ENCODE assay signal across 8 cellular contexts in the genomic region with DNA sequence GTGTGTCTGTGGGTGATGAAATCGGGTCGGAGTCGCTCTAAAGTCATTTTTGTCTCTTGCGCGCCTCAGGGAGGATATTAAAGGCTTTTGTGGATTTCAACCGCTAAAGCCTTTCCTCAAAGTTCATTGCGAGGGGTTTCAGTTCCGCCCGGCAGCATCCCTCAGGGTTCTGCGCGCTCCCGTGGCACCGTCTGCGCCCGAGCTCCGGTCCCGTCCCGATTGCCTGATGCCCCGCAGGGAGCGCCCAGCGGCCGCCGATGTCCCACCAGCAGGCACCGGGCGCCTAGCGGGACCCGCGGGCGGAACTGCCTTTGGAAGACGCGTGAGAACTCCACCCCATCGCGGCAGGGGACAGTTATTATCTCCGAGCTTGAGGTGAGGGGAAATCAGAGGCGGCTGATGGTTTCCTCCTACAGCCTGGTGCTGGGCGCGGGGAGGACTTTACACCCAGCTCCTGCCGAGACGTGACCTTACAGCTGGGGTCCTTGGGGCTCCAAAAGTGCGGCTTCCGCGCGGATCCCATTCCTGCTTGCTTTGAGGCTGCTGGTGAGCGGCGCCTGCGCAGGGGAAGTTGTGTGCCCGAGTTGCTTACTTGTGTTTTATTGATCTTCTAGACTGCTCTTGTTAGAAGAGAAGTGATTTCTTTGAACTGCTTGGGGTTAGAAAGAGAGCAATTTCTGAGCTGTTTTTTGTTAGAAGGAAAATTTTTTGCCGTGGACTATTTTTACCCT. TPM values are rescaled to one million over a fixed set of nuclear protein-coding genes. Genes with fewer than 3 reads are reported as not detected.
DNase-seq lines count a peak whose midpoint lies in the region; TF ChIP-seq lines count a peak whose summit lies in the region.

No MANE protein-coding gene starts in this region.

- H3K27me3 Mint-ChIP-seq in activated CD4-positive, alpha-beta T cell treated with anti-CD3 and anti-CD28 coated beads, Interleukin-2, amount 10 ng/mL, durations not matched to agents 24 days and 14 days, result peaks cover 93% of the 10 kb centered on the region
- peaks cover 94% of the 10 kb centered on the region for H3K27me3 Mint-ChIP-seq in progenitor cell of endocrine pancreas

- DNase-seq in activated CD4-positive, alpha-beta T cell treated with anti-CD3 and anti-CD28 coated beads, Interleukin-2, amount 10 ng/mL, durations not matched to agents 24 days and 14 days, result peak; percentile 78
- DNase-seq in activated CD4-positive, alpha-beta T cell treated with anti-CD3 and anti-CD28 coated beads for 4 hours, result no peak
- DNase-seq in NOMO-1 treated with dmso at 0.1 percent for 144 hours (lab: John Stamatoyannopoulos, UW; ENCODE audit: unreplicated experiment) (peak; percentile 23), progenitor cell of endocrine pancreas (ENCODE audit: low spot score, unreplicated experiment) (peak; percentile 25), SHP77 treated with DMSO at 0.1 percent for 48 hours (lab: John Stamatoyannopoulos, UW) (no peak), amniotic stem cell (lab: John Stamatoyannopoulos, UW) (no peak)
- no peak for DNase-seq in stimulated activated CD4-positive, alpha-beta T cell treated with anti-CD3 and anti-CD28 coated beads, Interleukin-2, amount 100 ng/mL, for 48 hours

- peak overlapping the region; percentile 87 for H3K4me3 Mint-ChIP-seq in activated CD4-positive, alpha-beta T cell treated with anti-CD3 and anti-CD28 coated beads, Interleukin-2, amount 10 ng/mL, durations not matched to agents 24 days and 14 days
- peak overlapping the region; percentile 68 for H3K4me3 Mint-ChIP-seq in progenitor cell of endocrine pancreas (ENCODE audit: low read depth)

- H3K9me3 ChIP-seq in ectodermal cell (ENCODE audit: control insufficient read depth, low read length), result no peaks in the 10 kb centered on the region

- intact Hi-C loops in activated CD4-positive, alpha-beta T cell treated with anti-CD3 and anti-CD28 coated beads, Interleukin-2, amount 10 ng/mL, durations not matched to agents 24 days and 14 days (cut with micrococcal nuclease), result loop anchor here (1.0 to 2.0 kb wide), 3 partner anchors 10 to 52 kb away; no protein-coding TSS in a partner anchor

- peaks cover 100% of the 10 kb centered on the region for H3K27me3 ChIP-seq in ectodermal cell (ENCODE audit: control insufficient read depth, insufficient read depth, low read length, poor library complexity, severe bottlenecking)

- H3K9me3 Mint-ChIP-seq in activated CD4-positive, alpha-beta T cell treated with anti-CD3 and anti-CD28 coated beads, Interleukin-2, amount 10 ng/mL, durations not matched to agents 24 days and 14 days, result peaks cover 11% of the 10 kb centered on the region
- no peaks in the 10 kb centered on the region for H3K9me3 Mint-ChIP-seq in progenitor cell of endocrine pancreas (ENCODE audit: low read depth)

- WGBS in ectodermal cell, 2 experiments, result 1% methylated on average over 47 of the region's 48 CpGs

- peaks cover 37% of the 10 kb centered on the region for H3K4me1 Mint-ChIP-seq in activated CD4-positive, alpha-beta T cell treated with anti-CD3 and anti-CD28 coated beads, Interleukin-2, amount 10 ng/mL, durations not matched to agents 24 days and 14 days
- peaks cover 10% of the 10 kb centered on the region for H3K4me1 Mint-ChIP-seq in progenitor cell of endocrine pancreas (ENCODE audit: low read depth)

- TF ChIP-seq CTCF in progenitor cell of endocrine pancreas (IDR thresholded peaks at IDR 0.05; ENCODE audit: unreplicated experiment), result no peak

- H3K4me1 ChIP-seq in ectodermal cell (ENCODE audit: control insufficient read depth, insufficient read depth, low read length), result peaks cover 9% of the 10 kb centered on the region

- peak overlapping the region; percentile 54 for H3K27ac Mint-ChIP-seq in activated CD4-positive, alpha-beta T cell treated with anti-CD3 and anti-CD28 coated beads, Interleukin-2, amount 10 ng/mL, durations not matched to agents 24 days and 14 days
- H3K27ac Mint-ChIP-seq in progenitor cell of endocrine pancreas, result peak overlapping the region; percentile 11

- peak overlapping the region; percentile 14 for H3K4me3 ChIP-seq in ectodermal cell (ENCODE audit: insufficient read depth, low read depth, low read length)

- peaks cover 9% of the 10 kb centered on the region for H3K36me3 Mint-ChIP-seq in activated CD4-positive, alpha-beta T cell treated with anti-CD3 and anti-CD28 coated beads, Interleukin-2, amount 10 ng/mL, durations not matched to agents 24 days and 14 days (ENCODE audit: low read depth)
- H3K36me3 Mint-ChIP-seq in progenitor cell of endocrine pancreas (ENCODE audit: insufficient read depth), result peaks cover 2% of the 10 kb centered on the region

- no peaks in the 10 kb centered on the region for H3K36me3 ChIP-seq in ectodermal cell (ENCODE audit: control insufficient read depth, insufficient read depth, low read length)

- no peak overlapping the region for H3K27ac ChIP-seq in ectodermal cell (ENCODE audit: insufficient read depth, low read depth, low read length, poor library complexity, severe bottlenecking)

RNA-seq across cellular contexts. Expression of a gene that starts 27.1 kb away (rescaled TPM):
- total RNA-seq in activated CD4-positive, alpha-beta T cell treated with anti-CD3 and anti-CD28 coated beads, Interleukin-2, amount 10 ng/mL, durations not matched to agents 24 days and 14 days, result 0.49 and 0.76 TPM in 2 replicates
- 2.1 TPM for polyA plus RNA-seq in ectodermal cell (2013, experiment 1 of 4)
- 1.4 TPM for polyA plus RNA-seq in ectodermal cell (2013, experiment 2 of 4)
- polyA plus RNA-seq in ectodermal cell (2013, experiment 3 of 4), result 2.0 TPM
- polyA plus RNA-seq in ectodermal cell (2013, experiment 4 of 4), result 2.1 TPM
- total RNA-seq in progenitor cell of endocrine pancreas, result 0.60 and 0.64 TPM in 2 replicates

RNA-seq across cellular contexts. Expression of a gene that starts 34.5 kb away (rescaled TPM):
- total RNA-seq in activated CD4-positive, alpha-beta T cell treated with anti-CD3 and anti-CD28 coated beads, Interleukin-2, amount 10 ng/mL, durations not matched to agents 24 days and 14 days, result not detected in 2 replicates
- not detected for polyA plus RNA-seq in ectodermal cell (2013, experiment 1 of 4)
- polyA plus RNA-seq in ectodermal cell (2013, experiment 2 of 4), result not detected
- polyA plus RNA-seq in ectodermal cell (2013, experiment 3 of 4), result not detected
- not detected for polyA plus RNA-seq in ectodermal cell (2013, experiment 4 of 4)
- total RNA-seq in progenitor cell of endocrine pancreas, result not detected in 2 replicates

RNA-seq across cellular contexts. Expression of a gene that starts 49.0 kb away (rescaled TPM):
- 0.40 and 0.47 TPM in 2 replicates for total RNA-seq in activated CD4-positive, alpha-beta T cell treated with anti-CD3 and anti-CD28 coated beads, Interleukin-2, amount 10 ng/mL, durations not matched to agents 24 days and 14 days
- not detected for polyA plus RNA-seq in ectodermal cell (2013, experiment 1 of 4)
- not detected for polyA plus RNA-seq in ectodermal cell (2013, experiment 2 of 4)
- not detected for polyA plus RNA-seq in ectodermal cell (2013, experiment 3 of 4)
- polyA plus RNA-seq in ectodermal cell (2013, experiment 4 of 4), result not detected
- total RNA-seq in progenitor cell of endocrine pancreas, result not detected in 2 replicates

Comparison
In these comparisons a context has a peak if more than half of its experiments do, and no peak if none do; other contexts are left out.
1. DNase-seq: peak in activated CD4-positive, alpha-beta T cell treated with anti-CD3 and anti-CD28 coated beads, Interleukin-2, amount 10 ng/mL, durations not matched to agents 24 days and 14 days (single experiment), NOMO-1 treated with dmso at 0.1 percent for 144 hours (single experiment) and progenitor cell of endocrine pancreas (single experiment); none in activated CD4-positive, alpha-beta T cell treated with anti-CD3 and anti-CD28 coated beads for 4 hours (0 of 2), stimulated activated CD4-positive, alpha-beta T cell treated with anti-CD3 and anti-CD28 coated beads, Interleukin-2, amount 100 ng/mL, for 48 hours (0 of 2), SHP77 treated with DMSO at 0.1 percent for 48 hours (single experiment) and amniotic stem cell (single experiment).